Comparison of ENCODE assay signal across 20 cellular contexts in the genomic region with DNA sequence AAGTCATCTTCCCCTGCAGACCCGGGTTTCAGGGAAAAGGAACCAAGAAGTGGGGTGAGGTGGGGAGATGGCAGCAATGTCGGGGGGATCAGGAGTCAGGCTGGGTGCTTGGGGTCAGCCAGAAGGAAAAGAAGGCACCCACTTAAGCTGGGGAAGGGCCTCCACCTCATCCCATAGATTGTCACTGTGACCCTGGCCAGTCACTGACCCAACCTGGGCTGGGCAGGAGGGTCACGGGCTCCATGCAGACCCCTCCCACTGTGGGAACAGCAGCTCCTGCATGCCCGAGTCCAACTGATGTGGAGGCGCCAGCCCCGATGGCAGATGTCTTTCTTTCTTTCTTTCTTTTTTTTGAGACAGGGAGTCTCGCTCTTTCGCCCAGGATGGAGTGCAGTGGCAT. TPM values are rescaled to one million over a fixed set of nuclear protein-coding genes. Genes with fewer than 3 reads are reported as not detected.
DNase-seq lines count a peak whose midpoint lies in the region; ATAC-seq and TF ChIP-seq lines count a peak whose summit lies in the region.
"Had no signal": no experiment of that assay in that cellular context is flagged by ENCODE, and none has a peak within 500 bp of the region (broad histone marks: within the 10 kb centered on the region; RNA-seq: fewer than 3 reads in every experiment).

No MANE protein-coding gene starts in this region.

- H2AFZ ChIP-seq in OCI-LY7 (ENCODE audit: low read length) = no peak overlapping the region

- CTCF ChIA-PET in OCI-LY7 (lab: Charles Lee; ENCODE audit: unreplicated experiment) = interaction anchor here (0.6 kb wide), 1 partner anchor 552 kb away, joined by 3 read pairs; no protein-coding TSS in a partner anchor

- 77 to 85% methylated on average over 6 to 8 of the region's 8 CpGs for WGBS in transverse colon (ENCODE audit: low coverage in 1 of 2), 2 donors

- no peak for ATAC-seq in HG02642 (IDR thresholded peaks at IDR 0.05; ENCODE audit: poor library complexity, unreplicated experiment)

- H3K4me3 Mint-ChIP-seq in brain (no peak overlapping the region), neural crest cell (no peak overlapping the region)
- H3K4me3 Mint-ChIP-seq: activated CD4-positive, alpha-beta memory T cell treated with anti-CD3 and anti-CD28 coated beads, Interleukin-2, amount 10 ng/mL, durations not matched to agents 7 days and 5 days; CD4-positive, CD25-positive, alpha-beta regulatory T cell; naive B cell had no signal

- in situ Hi-C loops in transverse colon (cut with MboI; ENCODE audit: low pct_ligation_motif_present in 1 of 4, low pct_unique_long_range_greater_than_20kb in 1 of 4, low sequenced_read_pairs in 3 of 4) = loop anchor here in 3 of 4 donors (25.0 kb wide), 5 partner anchors 91 to 716 kb away; partner anchors contain the start of gene ZFP36L2 (in 2 of the 3)

- H3K36me3 ChIP-seq in left ventricle myocardium inferior (no peaks in the 10 kb centered on the region), transverse colon (no peaks in the 10 kb centered on the region), OCI-LY7 (ENCODE audit: insufficient read depth, low read length) (no peaks in the 10 kb centered on the region)
- H3K36me3 ChIP-seq: MG63, ovary, right lobe of liver had no signal

- peaks cover 6% of the 10 kb centered on the region for H3K27me3 Mint-ChIP-seq in brain
- H3K27me3 Mint-ChIP-seq in neural crest cell (ENCODE audit: low read depth) = no peaks in the 10 kb centered on the region
- H3K27me3 Mint-ChIP-seq: naive B cell had no signal

- H3K4me1 ChIP-seq in left ventricle myocardium inferior (peaks cover 28% of the 10 kb centered on the region), transverse colon (peaks cover 10 to 28% (median 17%) of the 10 kb centered on the region in 4 donors), OCI-LY7 (ENCODE audit: insufficient read depth, low read length, poor library complexity, severe bottlenecking) (no peaks in the 10 kb centered on the region)
- H3K4me1 ChIP-seq: right lobe of liver had no signal

- H3K9me3 ChIP-seq in left ventricle myocardium inferior (replicated peaks) (no peaks in the 10 kb centered on the region), transverse colon (no peaks in the 10 kb centered on the region), OCI-LY7 (ENCODE audit: low read length) (no peaks in the 10 kb centered on the region)
- H3K9me3 ChIP-seq: MG63, ovary, right lobe of liver had no signal

- peaks cover 43% of the 10 kb centered on the region for H3K4me1 Mint-ChIP-seq in brain
- H3K4me1 Mint-ChIP-seq in neural crest cell = peaks cover 13% of the 10 kb centered on the region
- H3K4me1 Mint-ChIP-seq: activated CD4-positive, alpha-beta memory T cell treated with anti-CD3 and anti-CD28 coated beads, Interleukin-2, amount 10 ng/mL, durations not matched to agents 7 days and 5 days; CD4-positive, CD25-positive, alpha-beta regulatory T cell; naive B cell had no signal

- no peaks in the 10 kb centered on the region for H3K79me2 ChIP-seq in OCI-LY7 (ENCODE audit: insufficient read depth, low read depth, low read length)

- H3K27me3 ChIP-seq in left ventricle myocardium inferior (ENCODE audit: low read depth) (no peaks in the 10 kb centered on the region), transverse colon (no peaks in the 10 kb centered on the region)
- H3K27me3 ChIP-seq: MG63, ovary, right lobe of liver had no signal

- no peaks in the 10 kb centered on the region for H4K20me1 ChIP-seq in OCI-LY7 (ENCODE audit: insufficient read depth, low read length)

- no peak overlapping the region for H3K4me2 ChIP-seq in OCI-LY7 (ENCODE audit: low read length)

- H3K4me3 ChIP-seq in left ventricle myocardium inferior (no peak overlapping the region), transverse colon (no peak overlapping the region), OCI-LY7 (ENCODE audit: low read depth, low read length, poor library complexity, severe bottlenecking) (no peak overlapping the region)
- H3K4me3 ChIP-seq: MG63, ovary, right lobe of liver had no signal

- H3K36me3 Mint-ChIP-seq in brain = no peaks in the 10 kb centered on the region
- no peaks in the 10 kb centered on the region for H3K36me3 Mint-ChIP-seq in neural crest cell (ENCODE audit: low read depth)
- H3K36me3 Mint-ChIP-seq: naive B cell had no signal

- H3K27ac ChIP-seq in left ventricle myocardium inferior (replicated peaks) (peak overlapping the region; percentile 23), transverse colon (peak overlapping the region; percentile 68 to 82 (median 72)), OCI-LY7 (ENCODE audit: low read depth, low read length, poor library complexity, severe bottlenecking) (no peak overlapping the region)
- H3K27ac ChIP-seq: right lobe of liver had no signal

- no peaks in the 10 kb centered on the region for H3K9me2 ChIP-seq in OCI-LY7 (ENCODE audit: insufficient read depth, low read length)

- intact Hi-C loops in left ventricle myocardium inferior (cut with micrococcal nuclease) (no loop called here), transverse colon (cut with DNase I; ENCODE audit: low total_unique reads) (loop anchor here (5.0 kb wide), 1 partner anchor 311 kb away; no protein-coding TSS in a partner anchor), OCI-LY7 (cut with micrococcal nuclease; ENCODE audit: unreplicated experiment) (no loop called here)

- H3K9me3 Mint-ChIP-seq in brain = no peaks in the 10 kb centered on the region
- H3K9me3 Mint-ChIP-seq in neural crest cell = no peaks in the 10 kb centered on the region
- H3K9me3 Mint-ChIP-seq: activated CD4-positive, alpha-beta memory T cell treated with anti-CD3 and anti-CD28 coated beads, Interleukin-2, amount 10 ng/mL, durations not matched to agents 7 days and 5 days; CD4-positive, CD25-positive, alpha-beta regulatory T cell; naive B cell had no signal

- BruUV-seq in OCI-LY7 (replicated peaks; lab: Mats Ljungman, UMichigan) = no TSS peak

- TF ChIP-seq POLR2A in transverse colon (IDR thresholded peaks at IDR 0.05) = no peak

- TF ChIP-seq EP300 in transverse colon (IDR thresholded peaks at IDR 0.05; ENCODE audit: low read depth) = no peak

- no peak for TF ChIP-seq CTCF in brain (conservative IDR thresholded peaks at IDR 0.05)
- no peak for TF ChIP-seq CTCF in left ventricle myocardium inferior (IDR thresholded peaks at IDR 0.05; ENCODE audit: borderline replicate concordance)
- TF ChIP-seq CTCF in neural crest cell (conservative IDR thresholded peaks at IDR 0.05) = no peak
- no peak for TF ChIP-seq CTCF in transverse colon (IDR thresholded peaks at IDR 0.05)
- TF ChIP-seq CTCF in OCI-LY7 (conservative IDR thresholded peaks at IDR 0.05; ENCODE audit: low read length) = no peak

- POLR2A ChIA-PET in OCI-LY7 (lab: Charles Lee) = no interaction called here

- peak overlapping the region; percentile 64 to 93 (median 84) for H3K27ac Mint-ChIP-seq in brain
- H3K27ac Mint-ChIP-seq in neural crest cell (ENCODE audit: unreplicated experiment) = peak overlapping the region; percentile 62
- H3K27ac Mint-ChIP-seq: activated CD4-positive, alpha-beta memory T cell treated with anti-CD3 and anti-CD28 coated beads, Interleukin-2, amount 10 ng/mL, durations not matched to agents 7 days and 5 days had no signal

- no peak for DNase-seq in left ventricle myocardium inferior
- no peak for DNase-seq in neural crest cell (ENCODE audit: low read depth, low spot score)
- DNase-seq in transverse colon = no peak
- DNase-seq in NCI-H345 (lab: John Stamatoyannopoulos, UW) = no peak
- no peak for DNase-seq in OCI-LY7 (ENCODE audit: low spot score)
- no peak for DNase-seq in HCEC 1CT
- DNase-seq: activated CD4-positive, alpha-beta memory T cell treated with anti-CD3 and anti-CD28 coated beads, Interleukin-2, amount 10 ng/mL, durations not matched to agents 7 days and 5 days; activated gamma-delta T cell treated with Interleukin-2 at 50 U/mL for 16 hours; CD4-positive, CD25-positive, alpha-beta regulatory T cell; H7; hypothalamus; mammary epithelial cell; naive B cell; NCI-H1436; NCI-H524 treated with DMSO at 0.1 percent for 48 hours; right lobe of liver had no signal

RNA-seq across cellular contexts. Expression of gene HAAO, which starts 53.6 kb away (rescaled TPM):
- polyA plus RNA-seq in brain (ENCODE audit: insufficient read depth, low read depth, low replicate concordance) = 2.2 TPM
- total RNA-seq in left ventricle myocardium inferior = 2.3 TPM
- 3.5 and 4.9 TPM in 2 replicates for total RNA-seq in neural crest cell
- total RNA-seq in transverse colon = 10 to 100 TPM in 1 of 4 donors, 1 to 10 TPM in 2, not detected in 1; 1.9 to 29.4 (median 4.0) TPM
- total RNA-seq in OCI-LY7 (2014; rRNA removed; shearing (Covaris generic)) = not detected in 2 replicates
- total RNA-seq in OCI-LY7 (2022) = not detected in 2 replicates
- total RNA-seq: CD4-positive, CD25-positive, alpha-beta regulatory T cell had no signal
- polyA plus RNA-seq: mammary epithelial cell had no signal
